ENCODE assay signal across 8 cellular contexts in the genomic region with DNA sequence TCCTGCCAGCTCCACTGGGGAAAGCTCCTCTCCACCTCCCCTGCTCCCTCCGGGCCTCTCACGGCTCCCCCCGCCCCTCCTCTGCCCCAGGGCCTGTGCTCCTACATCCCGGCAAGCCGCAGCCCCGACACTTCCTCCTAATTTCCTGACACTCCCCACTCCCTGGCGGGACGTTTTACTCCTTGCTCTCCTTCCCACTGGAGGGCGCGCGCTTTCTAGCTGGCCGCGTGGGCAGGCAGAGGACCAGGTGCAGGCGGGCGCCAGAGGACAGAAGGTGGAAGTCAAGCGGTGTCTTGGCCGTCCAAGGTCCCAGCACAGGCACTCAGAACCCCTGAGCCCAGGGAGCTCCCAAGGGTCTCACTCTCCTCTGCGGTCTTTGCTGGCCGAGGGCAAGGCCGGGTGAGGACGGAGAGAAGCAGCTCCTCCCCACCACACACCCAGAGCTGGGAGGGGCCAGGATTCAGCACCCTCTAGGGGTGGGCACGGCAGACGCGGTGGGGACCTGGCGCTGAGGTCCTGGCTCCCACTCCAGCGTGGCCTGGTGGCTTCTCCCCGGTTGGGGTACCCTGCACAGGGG. TPM values are rescaled to one million over a fixed set of nuclear protein-coding genes. Genes with fewer than 3 reads are reported as not detected.
DNase-seq lines count a peak whose midpoint lies in the region; ATAC-seq and TF ChIP-seq lines count a peak whose summit lies in the region.

No MANE protein-coding gene starts in this region.

- peak; percentile 56 for DNase-seq in BE2C
- peak; percentile 48 for DNase-seq in SK-MEL-5 (ENCODE audit: low read depth, low spot score)
- no peak for DNase-seq in epithelial cell of proximal tubule (ENCODE audit: low read depth)
- peak; percentile 64 for DNase-seq in mucosa of gallbladder (ENCODE audit: low spot score)
- no peak for DNase-seq in epidermal melanocyte (ENCODE audit: insufficient read length, low spot score)

- ATAC-seq in GM21423 (IDR thresholded peaks at IDR 0.05; ENCODE audit: unreplicated experiment), result peak; percentile 10
- ATAC-seq in HG03196 (IDR thresholded peaks at IDR 0.05; ENCODE audit: unreplicated experiment), result no peak
- ATAC-seq in GM18517 (IDR thresholded peaks at IDR 0.05; ENCODE audit: unreplicated experiment), result no peak

- peaks cover 6% of the 10 kb centered on the region for H3K4me1 ChIP-seq in BE2C

- TF ChIP-seq CTCF in BE2C (IDR thresholded peaks at IDR 0.05; ENCODE audit: low read depth, low read length) (peak; percentile 36), epithelial cell of proximal tubule (conservative IDR thresholded peaks at IDR 0.05; ENCODE audit: low read depth, low read length) (peak; percentile 53)

- H3K9me3 ChIP-seq in BE2C, result no peaks in the 10 kb centered on the region

- H3K4me3 ChIP-seq in BE2C (ENCODE audit: low read depth, low read length), result peak overlapping the region; percentile 53
- peak overlapping the region; percentile 45 for H3K4me3 ChIP-seq in epithelial cell of proximal tubule (ENCODE audit: low read depth, low read length)

- H3K27me3 ChIP-seq in BE2C, result peaks cover 2% of the 10 kb centered on the region

- no peaks in the 10 kb centered on the region for H3K36me3 ChIP-seq in BE2C

- in situ Hi-C loops in SK-MEL-5 (cut with HindIII; ENCODE audit: low pct_unique_long_range_greater_than_20kb, low sequenced_read_pairs), result no loop called here

RNA-seq across cellular contexts. Expression of a gene that starts 19.1 kb away (rescaled TPM):
- polyA plus RNA-seq in BE2C (2012; ENCODE audit: insufficient read depth, insufficient read length, low read depth), result 1.4 TPM
- 0.05 and 0.64 TPM in 2 replicates for total RNA-seq in SK-MEL-5 (2014; rRNA removed; shearing (Covaris generic))
- 0.32 and 0.52 TPM in 2 replicates for polyA plus RNA-seq in SK-MEL-5 (2015; cell fraction: cytosol; rRNA removed)
- polyA plus RNA-seq in SK-MEL-5 (2015; cell fraction: nucleus; rRNA removed), result 5.5 and 6.2 TPM in 2 replicates
- total RNA-seq in epithelial cell of proximal tubule (26.0 and 52.6 TPM in 2 replicates), mucosa of gallbladder (12.7 TPM)

RNA-seq across cellular contexts. Expression of a gene that starts 19.9 kb away (rescaled TPM):
- polyA plus RNA-seq in BE2C (2012; ENCODE audit: insufficient read depth, insufficient read length, low read depth), result 0.15 TPM
- total RNA-seq in SK-MEL-5 (2014; rRNA removed; shearing (Covaris generic)), result not detected in 2 replicates
- 0.08 TPM in 1 of 2 replicates, not detected in the other for polyA plus RNA-seq in SK-MEL-5 (2015; cell fraction: cytosol; rRNA removed)
- polyA plus RNA-seq in SK-MEL-5 (2015; cell fraction: nucleus; rRNA removed), result not detected in 2 replicates
- total RNA-seq in epithelial cell of proximal tubule (not detected in 2 replicates), mucosa of gallbladder (2.7 TPM)

RNA-seq across cellular contexts. Expression of a gene that starts 27.6 kb away (rescaled TPM):
- polyA plus RNA-seq in BE2C (2012; ENCODE audit: insufficient read depth, insufficient read length, low read depth), result not detected
- total RNA-seq in SK-MEL-5 (2014; rRNA removed; shearing (Covaris generic)), result not detected in 2 replicates
- not detected in 2 replicates for polyA plus RNA-seq in SK-MEL-5 (2015; cell fraction: cytosol; rRNA removed)
- polyA plus RNA-seq in SK-MEL-5 (2015; cell fraction: nucleus; rRNA removed), result not detected in 2 replicates
- total RNA-seq in epithelial cell of proximal tubule (not detected in 2 replicates), mucosa of gallbladder (not detected)

RNA-seq across cellular contexts. Expression of a gene that starts 51.1 kb away (rescaled TPM):
- polyA plus RNA-seq in BE2C (2012; ENCODE audit: insufficient read depth, insufficient read length, low read depth), result 78.4 TPM
- total RNA-seq in SK-MEL-5 (2014; rRNA removed; shearing (Covaris generic)), result 28.7 and 33.1 TPM in 2 replicates
- 32.5 and 36.9 TPM in 2 replicates for polyA plus RNA-seq in SK-MEL-5 (2015; cell fraction: cytosol; rRNA removed)
- 70.2 and 71.8 TPM in 2 replicates for polyA plus RNA-seq in SK-MEL-5 (2015; cell fraction: nucleus; rRNA removed)
- total RNA-seq in epithelial cell of proximal tubule (35.2 and 68.9 TPM in 2 replicates), mucosa of gallbladder (56.9 TPM)

RNA-seq across cellular contexts. Expression of a gene that starts 51.1 kb away (rescaled TPM):
- polyA plus RNA-seq in BE2C (2012; ENCODE audit: insufficient read depth, insufficient read length, low read depth), result 151 TPM
- total RNA-seq in SK-MEL-5 (2014; rRNA removed; shearing (Covaris generic)), result 15.2 and 28.1 TPM in 2 replicates
- polyA plus RNA-seq in SK-MEL-5 (2015; cell fraction: cytosol; rRNA removed), result 21.8 and 33.5 TPM in 2 replicates
- polyA plus RNA-seq in SK-MEL-5 (2015; cell fraction: nucleus; rRNA removed), result 30.1 and 36.0 TPM in 2 replicates
- 28.8 and 59.6 TPM in 2 replicates for total RNA-seq in epithelial cell of proximal tubule
- 35.9 TPM for total RNA-seq in mucosa of gallbladder

Comparison
In these comparisons a context has a peak if more than half of its experiments do, and no peak if none do; other contexts are left out.
1. DNase-seq: peak in BE2C (single experiment), SK-MEL-5 (single experiment) and mucosa of gallbladder (single experiment); none in epithelial cell of proximal tubule (single experiment) and epidermal melanocyte (single experiment).